In the genomic region with DNA sequence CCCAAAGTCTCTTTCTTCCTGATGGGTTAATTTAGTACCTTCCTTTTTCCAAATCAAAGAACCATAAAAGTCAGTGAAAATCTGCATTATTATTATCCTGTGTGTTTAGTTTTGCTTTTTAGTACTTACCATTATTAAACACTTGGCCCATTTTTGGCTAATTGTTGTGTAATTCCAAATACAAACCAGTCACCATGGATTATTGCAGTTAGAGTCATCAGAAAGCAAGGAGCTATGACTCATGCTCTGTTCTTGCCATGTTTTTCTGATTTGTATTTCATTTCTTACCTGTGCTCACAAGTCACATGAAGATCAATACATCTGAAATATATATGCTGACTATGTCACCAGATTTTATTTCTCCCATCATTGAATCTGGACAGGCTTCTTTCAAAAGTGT, we compare ENCODE assay signal across 13 cellular contexts. TPM values are rescaled to one million over a fixed set of nuclear protein-coding genes. Genes with fewer than 3 reads are reported as not detected.
DNase-seq lines count a peak whose midpoint lies in the region; TF ChIP-seq lines count a peak whose summit lies in the region.
"Had no signal": no experiment of that assay in that cellular context is flagged by ENCODE, and none has a peak within 500 bp of the region (broad histone marks: within the 10 kb centered on the region; RNA-seq: fewer than 3 reads in every experiment).

No MANE protein-coding gene starts in this region.

- in situ Hi-C loops in mammary epithelial cell (cut with MboI; ENCODE audit: low sequenced_read_pairs in 2 of 2): no loop called here

- no peaks in the 10 kb centered on the region for H3F3A ChIP-seq in SK-N-SH (replicated peaks; ENCODE audit: insufficient read depth)

- H4K20me1 ChIP-seq in mammary epithelial cell (ENCODE audit: insufficient read depth, low read length): no peaks in the 10 kb centered on the region
- H4K20me1 ChIP-seq in SK-N-SH (ENCODE audit: insufficient read depth): no peaks in the 10 kb centered on the region

- H3K27me3 ChIP-seq in mammary epithelial cell (ENCODE audit: insufficient read depth, low read length): no peaks in the 10 kb centered on the region
- no peaks in the 10 kb centered on the region for H3K27me3 ChIP-seq in vagina
- H3K27me3 ChIP-seq in esophagus muscularis mucosa: no peaks in the 10 kb centered on the region
- H3K27me3 ChIP-seq in SK-N-SH (ENCODE audit: insufficient read depth): no peaks in the 10 kb centered on the region
- H3K27me3 ChIP-seq: brain microvascular endothelial cell had no signal

- CTCF ChIA-PET in mammary epithelial cell (lab: Charles Lee; ENCODE audit: low non-redundant PET): interaction anchor here (0.6 to 0.9 kb wide), 2 partner anchors 11 to 158 kb away, joined by 3 to 4 read pairs; no protein-coding TSS in a partner anchor
- CTCF ChIA-PET in SK-N-SH (lab: Yijun Ruan, JAX): no interaction called here

- H3K79me2 ChIP-seq in mammary epithelial cell (ENCODE audit: insufficient read depth, low read length) (no peaks in the 10 kb centered on the region), SK-N-SH (ENCODE audit: insufficient read depth) (no peaks in the 10 kb centered on the region)

- TF ChIP-seq CTCF in mammary epithelial cell (conservative IDR thresholded peaks at IDR 0.05 in 1 of 2, IDR thresholded peaks at IDR 0.05 in 1 of 2; ENCODE audit: extremely low read depth in 1 of 2, insufficient read depth in 1 of 2, low read depth in 1 of 2, low read length in 2 of 2) (no peak), vagina (IDR thresholded peaks at IDR 0.05) (no peak), esophagus muscularis mucosa (IDR thresholded peaks at IDR 0.05) (no peak), SK-N-SH (IDR thresholded peaks at IDR 0.05) (no peak)

- no peaks in the 10 kb centered on the region for H3K9me2 ChIP-seq in SK-N-SH

- TF ChIP-seq EP300 in esophagus muscularis mucosa (IDR thresholded peaks at IDR 0.05) (no peak), SK-N-SH (IDR thresholded peaks at IDR 0.05; ENCODE audit: borderline replicate concordance in 1 of 2, low read depth in 1 of 2, low read length in 1 of 2) (no peak)

- no peaks in the 10 kb centered on the region for H3K9me3 ChIP-seq in mammary epithelial cell (replicated peaks; ENCODE audit: insufficient read depth, low read length)
- no peaks in the 10 kb centered on the region for H3K9me3 ChIP-seq in vagina
- H3K9me3 ChIP-seq in esophagus muscularis mucosa: peaks cover 0 to 10% (median 0%) of the 10 kb centered on the region in 4 donors
- no peaks in the 10 kb centered on the region for H3K9me3 ChIP-seq in SK-N-SH

- TF ChIP-seq RAD21 in SK-N-SH (IDR thresholded peaks at IDR 0.05; ENCODE audit: low read length): no peak

- H3K27ac ChIP-seq in mammary epithelial cell (ENCODE audit: insufficient read depth, low read depth, low read length) (peak overlapping the region; percentile 63), vagina (peak overlapping the region; percentile 50), esophagus muscularis mucosa (replicated peaks in 1 of 4) (no peak overlapping the region), SK-N-SH (ENCODE audit: low read depth in 2 of 2, low read length in 1 of 2) (no peak overlapping the region)
- H3K27ac ChIP-seq: brain microvascular endothelial cell had no signal

- TF ChIP-seq POLR2A in vagina (IDR thresholded peaks at IDR 0.05) (no peak), esophagus muscularis mucosa (IDR thresholded peaks at IDR 0.05; ENCODE audit: low read depth) (no peak)

- H3K36me3 ChIP-seq in mammary epithelial cell (ENCODE audit: insufficient read depth, low read length) (no peaks in the 10 kb centered on the region), vagina (no peaks in the 10 kb centered on the region), esophagus muscularis mucosa (no peaks in the 10 kb centered on the region), SK-N-SH (replicated peaks in 1 of 2; ENCODE audit: control insufficient read depth in 1 of 2, insufficient read depth in 2 of 2, low read length in 1 of 2) (no peaks in the 10 kb centered on the region)
- H3K36me3 ChIP-seq: brain microvascular endothelial cell had no signal

- POLR2A ChIA-PET in SK-N-SH (lab: Yijun Ruan, JAX): no interaction called here

- no peak overlapping the region for H3K4me3 ChIP-seq in mammary epithelial cell (replicated peaks in 1 of 3; ENCODE audit: insufficient read depth in 1 of 3, low read depth in 2 of 3, low read length in 3 of 3)
- H3K4me3 ChIP-seq in vagina: no peak overlapping the region
- H3K4me3 ChIP-seq in esophagus muscularis mucosa: no peak overlapping the region
- no peak overlapping the region for H3K4me3 ChIP-seq in SK-N-SH (ENCODE audit: low read depth in 2 of 2, low read length in 1 of 2)

- H2AFZ ChIP-seq in mammary epithelial cell (ENCODE audit: low read depth, low read length) (no peak overlapping the region), SK-N-SH (ENCODE audit: low read depth) (no peak overlapping the region)

- intact Hi-C loops in mammary epithelial cell (cut with micrococcal nuclease) (loop anchor here (1.0 to 5.0 kb wide), 3 partner anchors 42 to 241 kb away; no protein-coding TSS in a partner anchor), vagina (cut with DNase I) (no loop called here), esophagus muscularis mucosa (cut with DNase I) (no loop called here)

- H3K4me2 ChIP-seq in mammary epithelial cell (ENCODE audit: insufficient read depth, low read depth, low read length): peak overlapping the region; percentile 62
- no peak overlapping the region for H3K4me2 ChIP-seq in SK-N-SH

- DNase-seq in HT1080 (ENCODE audit: low read depth) (peak; percentile 53), mammary epithelial cell (peak; percentile 71), kidney glomerular epithelial cell (lab: John Stamatoyannopoulos, UW) (peak; percentile 56), vagina (ENCODE audit: extremely low spot score in 2 of 2) (no peak), esophagus muscularis mucosa (ENCODE audit: extremely low spot score) (no peak), DMS114 treated with DMSO at 0.1 percent for 48 hours (lab: John Stamatoyannopoulos, UW; ENCODE audit: unreplicated experiment) (no peak), SK-N-SH (no peak)
- DNase-seq: activated naive CD4-positive, alpha-beta T cell; brain microvascular endothelial cell; CD4-positive, alpha-beta T cell; mesendoderm; right cardiac atrium had no signal

- H3K4me1 ChIP-seq in mammary epithelial cell (ENCODE audit: insufficient read depth, low read length) (peaks cover 26% of the 10 kb centered on the region), vagina (peaks cover 23% of the 10 kb centered on the region), esophagus muscularis mucosa (peaks cover 0 to 40% (median 12%) of the 10 kb centered on the region in 4 donors), SK-N-SH (ENCODE audit: control insufficient read depth in 1 of 2, insufficient read depth in 2 of 2, low read depth in 1 of 2, low read length in 1 of 2) (no peaks in the 10 kb centered on the region)

- BruUV-seq in mammary epithelial cell (replicated peaks; lab: Mats Ljungman, UMichigan): no TSS peak

- H3K9ac ChIP-seq in mammary epithelial cell (ENCODE audit: insufficient read depth, low read length) (no peak overlapping the region), SK-N-SH (no peak overlapping the region)

- dilution Hi-C loops in mammary epithelial cell (cut with HindIII; ENCODE audit: low sequenced_read_pairs): no loop called here

TF ChIP-seq in SK-N-SH, 30 proteins besides CTCF, POLR2A, EP300 and RAD21:
- TF ChIP-seq RCOR1 (IDR thresholded peaks at IDR 0.05; ENCODE audit: low read length) (no peak), TAF1 (IDR thresholded peaks at IDR 0.05; ENCODE audit: borderline replicate concordance, low read depth, low read length) (no peak), CHD2 (IDR thresholded peaks at IDR 0.05; ENCODE audit: low read length, partially characterized antibody) (no peak), MXI1 (IDR thresholded peaks at IDR 0.05; ENCODE audit: low read depth, low read length) (no peak), SMC3 (IDR thresholded peaks at IDR 0.05; ENCODE audit: low read depth, low read length) (no peak)

RNA-seq across cellular contexts. Expression of a gene that starts 31.3 kb away (rescaled TPM):
- total RNA-seq in HT1080 (2014; rRNA removed; shearing (Covaris generic)): not detected in 2 replicates
- not detected in 2 replicates for polyA plus RNA-seq in HT1080 (2015; cell fraction: cytosol; rRNA removed)
- polyA plus RNA-seq in HT1080 (2015; cell fraction: nucleus; rRNA removed): not detected in 2 replicates
- total RNA-seq in mammary epithelial cell: 1 to 10 TPM in 1 of 2 donors, under 1 TPM in 1; 0.33 to 1.4 TPM
- polyA plus RNA-seq in mammary epithelial cell: 0.52 TPM
- not detected for polyA minus RNA-seq in mammary epithelial cell
- total RNA-seq in vagina: 16.5 TPM
- 10 to 100 TPM; 16.8 to 20.4 (median 18.9) TPM for total RNA-seq in esophagus muscularis mucosa
- polyA plus RNA-seq in SK-N-SH (2012; rRNA removed): not detected in 2 replicates
- not detected in 2 replicates for polyA plus RNA-seq in SK-N-SH (2012; cell fraction: cytosol; rRNA removed)
- not detected in 2 replicates for polyA plus RNA-seq in SK-N-SH (2012; cell fraction: nucleus; rRNA removed)
- total RNA-seq: CD4-positive, alpha-beta T cell had no signal
- polyA plus RNA-seq: IgD-negative memory B cell had no signal

Comparison
In these comparisons a context has a peak if more than half of its experiments do, and no peak if none do; other contexts are left out.
1. DNase-seq: peak in HT1080 (single experiment), mammary epithelial cell (single experiment) and kidney glomerular epithelial cell (single experiment); none in vagina (0 of 2), esophagus muscularis mucosa (single experiment), DMS114 treated with DMSO at 0.1 percent for 48 hours (single experiment) and SK-N-SH (single experiment).
2. H3K27ac ChIP-seq: peak in mammary epithelial cell (single experiment) and vagina (single experiment); none in esophagus muscularis mucosa (0 of 4) and SK-N-SH (0 of 2).